In the genomic region with DNA sequence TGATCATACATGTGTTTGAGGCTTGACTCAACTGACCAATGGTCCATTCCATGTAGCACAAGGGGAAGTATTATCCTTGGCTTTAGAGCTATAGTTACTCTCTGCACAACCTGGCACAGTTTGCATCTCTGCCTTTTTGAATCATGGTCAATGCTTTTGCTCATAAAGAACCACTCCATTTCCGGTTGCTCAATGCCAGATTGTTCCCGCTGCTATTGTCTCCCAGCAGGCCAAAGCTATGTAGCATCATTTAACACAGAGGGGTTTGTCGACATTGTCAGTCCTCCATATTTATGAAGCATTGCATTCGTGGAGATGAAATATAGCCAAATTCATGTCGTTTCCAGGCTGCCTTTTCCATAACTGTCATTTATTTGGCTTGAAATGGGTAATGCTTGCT, we compare ENCODE assay signal across 32 cellular contexts.
"Had no signal": no experiment of that assay in that cellular context is flagged by ENCODE, and none has a peak within 500 bp of the region (broad histone marks: within the 10 kb centered on the region; RNA-seq: fewer than 3 reads in every experiment).

No MANE protein-coding gene starts in this region.

- H3K4me1 Mint-ChIP-seq: activated CD4-positive, alpha-beta T cell treated with anti-CD3 and anti-CD28 coated beads, Interleukin-2, amount 10 ng/mL, durations not matched to agents 24 days and 14 days; activated naive CD8-positive, alpha-beta T cell treated with anti-CD3 and anti-CD28 coated beads for 36 hours; activated T-helper 17 cell treated with anti-CD3 and anti-CD28 coated beads, Interleukin-2, amount 50 U/mL, for 72 hours had no signal

- H3K36me3 ChIP-seq: WERI-Rb-1 had no signal

- H3K4me3 Mint-ChIP-seq: activated CD4-positive, alpha-beta T cell treated with anti-CD3 and anti-CD28 coated beads, Interleukin-2, amount 10 ng/mL, durations not matched to agents 24 days and 14 days; activated CD8-positive, alpha-beta T cell treated with anti-CD3 and anti-CD28 coated beads for 36 hours; activated naive CD8-positive, alpha-beta T cell treated with anti-CD3 and anti-CD28 coated beads for 36 hours; activated T-cell treated with anti-CD3 and anti-CD28 coated beads, Interleukin-2, amount 50 U/mL, for 72 hours; activated T-helper 17 cell treated with anti-CD3 and anti-CD28 coated beads, Interleukin-2, amount 50 U/mL, for 72 hours had no signal

- H3K27me3 Mint-ChIP-seq: activated CD4-positive, alpha-beta T cell treated with anti-CD3 and anti-CD28 coated beads, Interleukin-2, amount 10 ng/mL, durations not matched to agents 24 days and 14 days; activated CD8-positive, alpha-beta T cell treated with anti-CD3 and anti-CD28 coated beads for 36 hours; activated naive CD8-positive, alpha-beta T cell treated with anti-CD3 and anti-CD28 coated beads for 36 hours; activated T-helper 17 cell treated with anti-CD3 and anti-CD28 coated beads, Interleukin-2, amount 50 U/mL, for 72 hours had no signal

- DNase-seq: activated CD4-positive, alpha-beta T cell treated with anti-CD3 and anti-CD28 coated beads for 1 hour; activated CD4-positive, alpha-beta T cell treated with anti-CD3 and anti-CD28 coated beads, Interleukin-2, amount 10 ng/mL, durations not matched to agents 24 days and 14 days; activated CD4-positive, alpha-beta T cell treated with anti-CD3 and anti-CD28 coated beads, Interleukin-2, amount 50 U/mL, for 4 hours; activated CD4-positive, CD25-positive, alpha-beta regulatory T cell; activated CD8-positive, alpha-beta T cell treated with anti-CD3 and anti-CD28 coated beads for 36 hours; activated effector memory CD4-positive, alpha-beta T cell treated with anti-CD3 and anti-CD28 coated beads, Interleukin-2, amount 50 U/mL, for 16 hours; activated naive CD4-positive, alpha-beta T cell; activated naive CD4-positive, alpha-beta T cell treated with anti-CD3 and anti-CD28 coated beads, Interleukin-2, amount 50 U/mL, for 16 hours; activated naive CD8-positive, alpha-beta T cell treated with anti-CD3 and anti-CD28 coated beads for 36 hours; activated T-cell treated with anti-CD3 and anti-CD28 coated beads, Interleukin-2, amount 50 U/mL, for 1 hour; activated T-cell treated with anti-CD3 and anti-CD28 coated beads, Interleukin-2, amount 50 U/mL, for 72 hours; amniotic stem cell; aorta; caudate nucleus; NCI-H1048; NCI-H1105 treated with DMSO at 0.1 percent for 48 hours; NCI-H1436; NCI-H187; NCI-H2029 treated with DMSO at 0.1 percent for 48 hours; NCI-H345; NCI-H524 treated with DMSO at 0.1 percent for 48 hours; NCI-H748 treated with DMSO at 0.1 percent for 48 hours; NK-92 treated with Interleukin-12 subunit alpha and Interleukin-12 subunit beta, amount 100 ng/mL, for 24 hours; PC-9; SIG-M5; T1000; WERI-Rb-1 had no signal

- H3K4me3 ChIP-seq: coronary artery, PC-9 had no signal

- H3K27ac ChIP-seq: coronary artery, PC-9, RWPE1, WERI-Rb-1 had no signal

- ATAC-seq: activated CD8-positive, alpha-beta T cell treated with anti-CD3 and anti-CD28 coated beads for 36 hours; activated T-cell treated with anti-CD3 and anti-CD28 coated beads, Interleukin-2, amount 50 U/mL, for 72 hours; activated T-helper 17 cell treated with anti-CD3 and anti-CD28 coated beads, Interleukin-2, amount 50 U/mL, for 72 hours; Right ventricle myocardium inferior; SK-N-SH treated with all-trans-retinoic acid at 6 μM for 48 hours had no signal

- H3K27ac Mint-ChIP-seq: activated CD4-positive, alpha-beta T cell treated with anti-CD3 and anti-CD28 coated beads, Interleukin-2, amount 10 ng/mL, durations not matched to agents 24 days and 14 days; activated CD8-positive, alpha-beta T cell treated with anti-CD3 and anti-CD28 coated beads for 36 hours; activated naive CD8-positive, alpha-beta T cell treated with anti-CD3 and anti-CD28 coated beads for 36 hours; activated T-cell treated with anti-CD3 and anti-CD28 coated beads, Interleukin-2, amount 50 U/mL, for 72 hours; activated T-helper 17 cell treated with anti-CD3 and anti-CD28 coated beads, Interleukin-2, amount 50 U/mL, for 72 hours had no signal

- H3K9me3 Mint-ChIP-seq: activated CD4-positive, alpha-beta T cell treated with anti-CD3 and anti-CD28 coated beads, Interleukin-2, amount 10 ng/mL, durations not matched to agents 24 days and 14 days; activated naive CD8-positive, alpha-beta T cell treated with anti-CD3 and anti-CD28 coated beads for 36 hours had no signal

- H3K36me3 Mint-ChIP-seq: activated naive CD8-positive, alpha-beta T cell treated with anti-CD3 and anti-CD28 coated beads for 36 hours had no signal
